Comparison of ENCODE assay signal across 8 cellular contexts in the genomic region with DNA sequence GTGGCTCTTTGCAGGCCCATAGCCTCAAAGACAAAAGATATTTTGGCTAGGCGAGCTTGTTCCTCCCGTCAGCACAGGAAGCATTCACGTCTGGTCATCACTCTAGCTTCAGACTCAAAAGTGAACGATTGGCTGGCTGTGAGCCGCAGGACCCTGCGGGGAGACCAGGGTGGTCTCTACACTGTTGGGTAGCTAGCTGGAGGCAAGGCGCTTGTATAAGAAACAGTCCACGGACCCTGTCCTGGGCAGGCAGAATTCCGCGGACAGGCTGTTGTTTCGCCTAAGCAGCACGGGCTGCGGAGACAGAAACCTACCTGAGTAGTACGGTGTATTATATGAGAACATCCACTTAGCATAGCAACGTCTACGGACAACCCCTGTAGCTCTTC. TPM values are rescaled to one million over a fixed set of nuclear protein-coding genes. Genes with fewer than 3 reads are reported as not detected.
DNase-seq lines count a peak whose midpoint lies in the region; ATAC-seq lines count a peak whose summit lies in the region.

No MANE protein-coding gene starts in this region.

- peaks cover 49% of the 10 kb centered on the region for H3K4me1 Mint-ChIP-seq in activated T-cell treated with anti-CD3 and anti-CD28 coated beads, Interleukin-2, amount 50 U/mL, for 4 hours (ENCODE audit: low read depth)
- peaks cover 48% of the 10 kb centered on the region for H3K4me1 Mint-ChIP-seq in stimulated activated effector memory CD8-positive, alpha-beta T cell treated with anti-CD3 and anti-CD28 coated beads, Interleukin-12 subunit alpha, Interleukin-12 subunit beta, amount 100 ng/mL, for 72 hours

- peak overlapping the region; percentile 68 for H3K9ac ChIP-seq in iPS-15b (ENCODE audit: low read depth, low read length)

- no peaks in the 10 kb centered on the region for H3K9me3 ChIP-seq in iPS-15b (ENCODE audit: control insufficient read depth, insufficient read depth, low read length)

- H3K27ac Mint-ChIP-seq in stimulated activated effector memory CD8-positive, alpha-beta T cell treated with anti-CD3 and anti-CD28 coated beads, Interleukin-12 subunit alpha, Interleukin-12 subunit beta, amount 100 ng/mL, for 72 hours, result peak overlapping the region; percentile 99

- peak; percentile 2 to 4 for ATAC-seq in activated T-cell treated with anti-CD3 and anti-CD28 coated beads, Interleukin-2, amount 50 U/mL, for 4 hours
- peak; percentile 11 for ATAC-seq in HG02970 (IDR thresholded peaks at IDR 0.05; ENCODE audit: low FRiP score, unreplicated experiment)
- ATAC-seq in stimulated activated effector memory CD8-positive, alpha-beta T cell treated with anti-CD3 and anti-CD28 coated beads, Interleukin-12 subunit alpha, Interleukin-12 subunit beta, amount 100 ng/mL, for 72 hours, result peak; percentile 6

- peak overlapping the region; percentile 90 for H3K4me3 ChIP-seq in iPS-15b (ENCODE audit: low read depth, low read length)

- peaks cover 3% of the 10 kb centered on the region for H3K36me3 Mint-ChIP-seq in activated T-cell treated with anti-CD3 and anti-CD28 coated beads, Interleukin-2, amount 50 U/mL, for 4 hours (ENCODE audit: insufficient read depth)
- H3K36me3 Mint-ChIP-seq in stimulated activated effector memory CD8-positive, alpha-beta T cell treated with anti-CD3 and anti-CD28 coated beads, Interleukin-12 subunit alpha, Interleukin-12 subunit beta, amount 100 ng/mL, for 72 hours, result peaks cover 58% of the 10 kb centered on the region

- H3K27me3 ChIP-seq in iPS-15b (ENCODE audit: control insufficient read depth, insufficient read depth, low read length), result no peaks in the 10 kb centered on the region

- no peaks in the 10 kb centered on the region for H3K27me3 Mint-ChIP-seq in activated T-cell treated with anti-CD3 and anti-CD28 coated beads, Interleukin-2, amount 50 U/mL, for 4 hours (ENCODE audit: low read depth)

- H3K4me3 Mint-ChIP-seq in activated T-cell treated with anti-CD3 and anti-CD28 coated beads, Interleukin-2, amount 50 U/mL, for 4 hours, result peak overlapping the region; percentile 98
- H3K4me3 Mint-ChIP-seq in stimulated activated effector memory CD8-positive, alpha-beta T cell treated with anti-CD3 and anti-CD28 coated beads, Interleukin-12 subunit alpha, Interleukin-12 subunit beta, amount 100 ng/mL, for 72 hours, result peak overlapping the region; percentile 100

- peaks cover 15% of the 10 kb centered on the region for H3K4me1 ChIP-seq in iPS-15b (ENCODE audit: control insufficient read depth, insufficient read depth, low read length)

- DNase-seq in activated T-cell treated with anti-CD3 and anti-CD28 coated beads, Interleukin-2, amount 50 U/mL, for 4 hours, result no peak
- DNase-seq in activated T-cell treated with anti-CD3 and anti-CD28 coated beads for 4 hours (no peak), NCI-H1092 (lab: John Stamatoyannopoulos, UW) (no peak), NCI-H748 treated with DMSO at 0.1 percent for 48 hours (lab: John Stamatoyannopoulos, UW) (no peak)
- peak in 2 of 3 experiments; percentile 27 to 33 for DNase-seq in activated CD8-positive, alpha-beta memory T cell treated with anti-CD3 and anti-CD28 coated beads for 48 hours (ENCODE audit: low read depth in 2 of 3, low spot score in 2 of 3)
- no peak for DNase-seq in stimulated activated effector memory CD8-positive, alpha-beta T cell treated with anti-CD3 and anti-CD28 coated beads, Interleukin-12 subunit alpha, Interleukin-12 subunit beta, amount 100 ng/mL, for 72 hours (ENCODE audit: low spot score in 2 of 2)

- no peaks in the 10 kb centered on the region for H3K36me3 ChIP-seq in iPS-15b (ENCODE audit: control insufficient read depth, insufficient read depth, low read length)

- H3K9me3 Mint-ChIP-seq in activated T-cell treated with anti-CD3 and anti-CD28 coated beads, Interleukin-2, amount 50 U/mL, for 4 hours, result no peaks in the 10 kb centered on the region
- no peaks in the 10 kb centered on the region for H3K9me3 Mint-ChIP-seq in stimulated activated effector memory CD8-positive, alpha-beta T cell treated with anti-CD3 and anti-CD28 coated beads, Interleukin-12 subunit alpha, Interleukin-12 subunit beta, amount 100 ng/mL, for 72 hours

RNA-seq across cellular contexts. Expression of a gene that starts 29.6 kb away (rescaled TPM):
- total RNA-seq in activated T-cell treated with anti-CD3 and anti-CD28 coated beads, Interleukin-2, amount 50 U/mL, for 4 hours, result 100 to 1,000 TPM; 133 to 146 (median 140) TPM

RNA-seq across cellular contexts. Expression of a gene that starts 29.8 kb away (rescaled TPM):
- total RNA-seq in activated T-cell treated with anti-CD3 and anti-CD28 coated beads, Interleukin-2, amount 50 U/mL, for 4 hours, result 1 to 10 TPM; 1.4 to 2.4 (median 1.6) TPM

RNA-seq across cellular contexts. Expression of a gene that starts 40.3 kb away (rescaled TPM):
- total RNA-seq in activated T-cell treated with anti-CD3 and anti-CD28 coated beads, Interleukin-2, amount 50 U/mL, for 4 hours, result not detected

Comparison
In these comparisons a context has a peak if more than half of its experiments do, and no peak if none do; other contexts are left out.
1. DNase-seq: peak in activated CD8-positive, alpha-beta memory T cell treated with anti-CD3 and anti-CD28 coated beads for 48 hours (2 of 3); none in activated T-cell treated with anti-CD3 and anti-CD28 coated beads, Interleukin-2, amount 50 U/mL, for 4 hours (single experiment), activated T-cell treated with anti-CD3 and anti-CD28 coated beads for 4 hours (single experiment), stimulated activated effector memory CD8-positive, alpha-beta T cell treated with anti-CD3 and anti-CD28 coated beads, Interleukin-12 subunit alpha, Interleukin-12 subunit beta, amount 100 ng/mL, for 72 hours (0 of 2), NCI-H1092 (single experiment) and NCI-H748 treated with DMSO at 0.1 percent for 48 hours (single experiment).
2. Peak in every context shown above with its lines, with median percentiles within 50 percentile points of each other: ATAC-seq.